Comparison of ENCODE assay signal across 38 cellular contexts in the genomic region with DNA sequence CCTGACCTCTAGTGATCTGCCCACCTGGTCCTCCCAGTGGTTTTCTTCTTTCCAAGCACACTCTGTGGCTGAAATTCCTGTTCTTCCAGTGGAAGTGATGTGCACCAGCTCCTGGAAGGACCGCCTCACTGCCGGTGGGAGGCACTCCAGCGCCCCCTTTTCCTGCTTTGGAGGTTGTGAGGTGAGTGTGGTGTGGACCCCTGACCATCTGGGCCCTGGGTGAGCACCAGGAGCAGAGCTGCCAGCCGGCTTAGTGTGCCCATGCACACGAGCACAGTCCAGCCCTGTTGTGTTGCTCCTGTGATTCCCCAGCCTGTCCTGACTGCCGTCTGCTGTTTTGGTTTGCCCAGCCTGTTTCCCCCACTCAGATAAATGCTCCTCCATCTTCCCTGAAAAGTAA.
"Had no signal": no experiment of that assay in that cellular context is flagged by ENCODE, and none has a peak within 500 bp of the region (broad histone marks: within the 10 kb centered on the region; RNA-seq: fewer than 3 reads in every experiment).

No MANE protein-coding gene starts in this region.

- H3K4me1 ChIP-seq: adrenal gland, body of pancreas, breast epithelium had no signal

- H3K9me3 ChIP-seq: adrenal gland, ascending aorta, body of pancreas, breast epithelium had no signal

- H3K4me1 Mint-ChIP-seq: activated naive CD4-positive, alpha-beta T cell treated with anti-CD3 and anti-CD28 coated beads, Interleukin-2, amount 10 ng/mL, durations not matched to agents 7 days and 5 days; activated naive CD4-positive, alpha-beta T cell treated with anti-CD3 and anti-CD28 coated beads, Interleukin-2, amount 50 U/mL, for 24 hours; activated naive CD8-positive, alpha-beta T cell treated with anti-CD3 and anti-CD28 coated beads for 36 hours; activated naive CD8-positive, alpha-beta T cell treated with anti-CD3 and anti-CD28 coated beads, Interleukin-2, amount 10 ng/mL, durations not matched to agents 7 days and 5 days; activated naive CD8-positive, alpha-beta T cell treated with anti-CD3 and anti-CD28 coated beads, Interleukin-2, amount 50 U/mL, for 24 hours; activated T-helper 17 cell treated with anti-CD3 and anti-CD28 coated beads, Interleukin-2, amount 50 U/mL, for 72 hours; central memory CD8-positive, alpha-beta T cell had no signal

- H3K9me3 Mint-ChIP-seq: activated naive CD4-positive, alpha-beta T cell treated with anti-CD3 and anti-CD28 coated beads for 36 hours; activated naive CD4-positive, alpha-beta T cell treated with anti-CD3 and anti-CD28 coated beads, Interleukin-2, amount 10 ng/mL, durations not matched to agents 7 days and 5 days; activated naive CD4-positive, alpha-beta T cell treated with anti-CD3 and anti-CD28 coated beads, Interleukin-2, amount 50 U/mL, for 24 hours; activated naive CD4-positive, alpha-beta T cell treated with anti-CD3 and anti-CD28 coated beads, Interleukin-2, amount 50 U/mL, for 72 hours; activated naive CD8-positive, alpha-beta T cell treated with anti-CD3 and anti-CD28 coated beads for 36 hours; activated naive CD8-positive, alpha-beta T cell treated with anti-CD3 and anti-CD28 coated beads, Interleukin-2, amount 10 ng/mL, durations not matched to agents 7 days and 5 days; activated naive CD8-positive, alpha-beta T cell treated with anti-CD3 and anti-CD28 coated beads, Interleukin-2, amount 50 U/mL, for 24 hours; activated T-cell treated with anti-CD3 and anti-CD28 coated beads, Interleukin-2, amount 50 U/mL, for 24 hours; activated T-cell treated with anti-CD3 and anti-CD28 coated beads, Interleukin-2, amount 50 U/mL, for 4 hours; activated T-cell treated with anti-CD3 and anti-CD28 coated beads, Interleukin-2, amount 50 U/mL, for 72 hours; activated T-helper 1 cell treated with anti-CD3 and anti-CD28 coated beads, Interleukin-12 subunit alpha, Interleukin-12 subunit beta, Interleukin-2, Interleukin-4 antibody, amounts not matched to agents 30 ng/mL and 10 ng/mL and 1 ng/mL, durations not matched to agents 14 hours and 24 hours and 36 hours; activated T-helper 17 cell treated with anti-CD3 and anti-CD28 coated beads, Interleukin-2, amount 50 U/mL, for 72 hours; activated T-helper 2 cell treated with anti-CD3 and anti-CD28 coated beads, Interferon-gamma antibody, Interleukin-2, Interleukin-4, amounts not matched to agents 10 μg/mL and 5 μg/mL and 100 μg/mL, durations not matched to agents 14 hours and 24 hours and 36 hours; central memory CD8-positive, alpha-beta T cell had no signal

- H3K4me3 Mint-ChIP-seq: activated naive CD4-positive, alpha-beta T cell treated with anti-CD3 and anti-CD28 coated beads for 36 hours; activated naive CD4-positive, alpha-beta T cell treated with anti-CD3 and anti-CD28 coated beads, Interleukin-2, amount 10 ng/mL, durations not matched to agents 7 days and 5 days; activated naive CD4-positive, alpha-beta T cell treated with anti-CD3 and anti-CD28 coated beads, Interleukin-2, amount 50 U/mL, for 24 hours; activated naive CD8-positive, alpha-beta T cell; activated naive CD8-positive, alpha-beta T cell treated with anti-CD3 and anti-CD28 coated beads for 36 hours; activated naive CD8-positive, alpha-beta T cell treated with anti-CD3 and anti-CD28 coated beads, Interleukin-2, amount 10 ng/mL, durations not matched to agents 7 days and 5 days; activated naive CD8-positive, alpha-beta T cell treated with anti-CD3 and anti-CD28 coated beads, Interleukin-2, amount 50 U/mL, for 24 hours; activated T-cell treated with anti-CD3 and anti-CD28 coated beads, Interleukin-2, amount 50 U/mL, for 24 hours; activated T-cell treated with anti-CD3 and anti-CD28 coated beads, Interleukin-2, amount 50 U/mL, for 4 hours; activated T-cell treated with anti-CD3 and anti-CD28 coated beads, Interleukin-2, amount 50 U/mL, for 72 hours; activated T-helper 1 cell treated with anti-CD3 and anti-CD28 coated beads, Interleukin-12 subunit alpha, Interleukin-12 subunit beta, Interleukin-2, Interleukin-4 antibody, amounts not matched to agents 30 ng/mL and 10 ng/mL and 1 ng/mL, durations not matched to agents 14 hours and 24 hours and 36 hours; activated T-helper 17 cell treated with anti-CD3 and anti-CD28 coated beads, Interleukin-2, amount 50 U/mL, for 72 hours; brain; central memory CD8-positive, alpha-beta T cell had no signal

- H3K36me3 Mint-ChIP-seq: activated naive CD4-positive, alpha-beta T cell treated with anti-CD3 and anti-CD28 coated beads, Interleukin-2, amount 10 ng/mL, durations not matched to agents 7 days and 5 days; activated naive CD4-positive, alpha-beta T cell treated with anti-CD3 and anti-CD28 coated beads, Interleukin-2, amount 50 U/mL, for 24 hours; activated naive CD4-positive, alpha-beta T cell treated with anti-CD3 and anti-CD28 coated beads, Interleukin-2, amount 50 U/mL, for 72 hours; activated naive CD8-positive, alpha-beta T cell; activated naive CD8-positive, alpha-beta T cell treated with anti-CD3 and anti-CD28 coated beads for 36 hours; activated naive CD8-positive, alpha-beta T cell treated with anti-CD3 and anti-CD28 coated beads, Interleukin-2, amount 10 ng/mL, durations not matched to agents 7 days and 5 days; brain had no signal

- H3K36me3 ChIP-seq: adrenal gland, ascending aorta, brain microvascular endothelial cell, breast epithelium, cardiac muscle cell had no signal

- H3K4me3 ChIP-seq: adrenal gland, ascending aorta, body of pancreas, breast epithelium, cardiac muscle cell had no signal

- H3K27ac ChIP-seq: adrenal gland, ascending aorta, body of pancreas, brain microvascular endothelial cell, breast epithelium, cardiac muscle cell had no signal

- ATAC-seq: activated naive CD4-positive, alpha-beta T cell treated with anti-CD3 and anti-CD28 coated beads, Interleukin-2, amount 50 U/mL, for 72 hours; activated naive CD8-positive, alpha-beta T cell treated with anti-CD3 and anti-CD28 coated beads, Interleukin-2, amount 50 U/mL, for 24 hours; activated T-cell treated with anti-CD3 and anti-CD28 coated beads, Interleukin-2, amount 50 U/mL, for 4 hours; activated T-cell treated with anti-CD3 and anti-CD28 coated beads, Interleukin-2, amount 50 U/mL, for 72 hours; activated T-helper 17 cell treated with anti-CD3 and anti-CD28 coated beads, Interleukin-2, amount 50 U/mL, for 72 hours; body of pancreas had no signal

- DNase-seq: activated effector memory CD4-positive, alpha-beta T cell treated with anti-CD3 and anti-CD28 coated beads, Interleukin-2, amount 50 U/mL, for 16 hours; activated effector memory CD4-positive, alpha-beta T cell treated with Interleukin-2 at 50 U/mL for 16 hours; activated gamma-delta T cell; activated gamma-delta T cell treated with Interleukin-2 at 50 U/mL for 16 hours; activated naive CD4-positive, alpha-beta T cell; activated naive CD4-positive, alpha-beta T cell treated with anti-CD3 and anti-CD28 coated beads for 36 hours; activated naive CD4-positive, alpha-beta T cell treated with anti-CD3 and anti-CD28 coated beads, Interleukin-2, amount 10 ng/mL, durations not matched to agents 7 days and 5 days; activated naive CD4-positive, alpha-beta T cell treated with anti-CD3 and anti-CD28 coated beads, Interleukin-2, amount 50 U/mL, for 16 hours; activated naive CD4-positive, alpha-beta T cell treated with Interleukin-2 at 50 U/mL for 16 hours; activated naive CD8-positive, alpha-beta T cell treated with anti-CD3 and anti-CD28 coated beads for 36 hours; activated naive CD8-positive, alpha-beta T cell treated with anti-CD3 and anti-CD28 coated beads, Interleukin-2, amount 10 ng/mL, durations not matched to agents 7 days and 5 days; activated naive CD8-positive, alpha-beta T cell treated with anti-CD3 and anti-CD28 coated beads, Interleukin-2, amount 50 U/mL, for 24 hours; activated T-cell treated with anti-CD3 and anti-CD28 coated beads for 4 hours; activated T-cell treated with anti-CD3 and anti-CD28 coated beads, Interleukin-2, amount 50 U/mL, for 1 hour; activated T-cell treated with anti-CD3 and anti-CD28 coated beads, Interleukin-2, amount 50 U/mL, for 24 hours; activated T-cell treated with anti-CD3 and anti-CD28 coated beads, Interleukin-2, amount 50 U/mL, for 4 hours; activated T-cell treated with anti-CD3 and anti-CD28 coated beads, Interleukin-2, amount 50 U/mL, for 48 hours; activated T-cell treated with anti-CD3 and anti-CD28 coated beads, Interleukin-2, amount 50 U/mL, for 72 hours; adrenal gland; amniotic stem cell; amygdala; anterior cingulate cortex; aorta; body of pancreas; brain microvascular endothelial cell; caudate nucleus; central memory CD4-positive, alpha-beta T cell had no signal

- H3K27me3 ChIP-seq: adrenal gland, ascending aorta, body of pancreas, brain microvascular endothelial cell, breast epithelium, cardiac muscle cell had no signal

- H3K27ac Mint-ChIP-seq: activated naive CD4-positive, alpha-beta T cell treated with anti-CD3 and anti-CD28 coated beads for 36 hours; activated naive CD4-positive, alpha-beta T cell treated with anti-CD3 and anti-CD28 coated beads, Interleukin-2, amount 10 ng/mL, durations not matched to agents 7 days and 5 days; activated naive CD4-positive, alpha-beta T cell treated with anti-CD3 and anti-CD28 coated beads, Interleukin-2, amount 50 U/mL, for 24 hours; activated naive CD8-positive, alpha-beta T cell; activated naive CD8-positive, alpha-beta T cell treated with anti-CD3 and anti-CD28 coated beads for 36 hours; activated naive CD8-positive, alpha-beta T cell treated with anti-CD3 and anti-CD28 coated beads, Interleukin-2, amount 10 ng/mL, durations not matched to agents 7 days and 5 days; activated naive CD8-positive, alpha-beta T cell treated with anti-CD3 and anti-CD28 coated beads, Interleukin-2, amount 50 U/mL, for 24 hours; activated T-cell treated with anti-CD3 and anti-CD28 coated beads, Interleukin-2, amount 50 U/mL, for 24 hours; activated T-cell treated with anti-CD3 and anti-CD28 coated beads, Interleukin-2, amount 50 U/mL, for 72 hours; activated T-helper 1 cell treated with anti-CD3 and anti-CD28 coated beads, Interleukin-12 subunit alpha, Interleukin-12 subunit beta, Interleukin-2, Interleukin-4 antibody, amounts not matched to agents 30 ng/mL and 10 ng/mL and 1 ng/mL, durations not matched to agents 14 hours and 24 hours and 36 hours; activated T-helper 17 cell treated with anti-CD3 and anti-CD28 coated beads, Interleukin-2, amount 50 U/mL, for 72 hours; activated T-helper 2 cell treated with anti-CD3 and anti-CD28 coated beads, Interferon-gamma antibody, Interleukin-2, Interleukin-4, amounts not matched to agents 10 μg/mL and 5 μg/mL and 100 μg/mL, durations not matched to agents 14 hours and 24 hours and 36 hours had no signal
